In the genomic region with DNA sequence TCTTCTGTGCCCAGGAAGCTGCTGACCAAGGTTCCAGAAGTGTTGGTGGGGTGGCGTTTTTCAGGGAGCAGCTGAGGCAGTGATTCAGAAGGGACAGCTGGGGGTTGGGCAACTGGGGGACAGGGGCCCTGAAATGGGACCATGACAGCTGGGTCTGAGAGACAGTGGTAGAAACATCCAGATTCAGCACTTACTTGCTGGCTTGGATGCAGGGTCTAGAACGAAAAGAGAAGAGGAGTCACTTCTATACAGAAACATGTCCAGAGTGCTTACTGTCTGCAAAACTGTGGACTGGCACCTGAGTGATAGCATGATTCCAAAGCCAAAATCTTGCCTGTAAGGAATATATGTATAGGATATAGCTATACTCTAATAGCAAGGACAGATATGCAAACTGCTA, we compare ENCODE assay signal across 19 cellular contexts. TPM values are rescaled to one million over a fixed set of nuclear protein-coding genes. Genes with fewer than 3 reads are reported as not detected.
"Had no signal": no experiment of that assay in that cellular context is flagged by ENCODE, and none has a peak within 500 bp of the region (broad histone marks: within the 10 kb centered on the region; RNA-seq: fewer than 3 reads in every experiment).

No MANE protein-coding gene starts in this region.

RNA-seq across cellular contexts. Expression of a gene that starts 14.2 kb away (rescaled TPM):
- total RNA-seq: activated B cell treated with CpG ODN at 0.5 μM for 24 hours; activated CD4-positive, alpha-beta memory T cell treated with anti-CD3 and anti-CD28 coated beads for 36 hours; activated CD4-positive, alpha-beta T cell treated with anti-CD3 and anti-CD28 coated beads, Interleukin-2, amount 10 ng/mL, durations not matched to agents 24 days and 14 days; activated CD8-positive, alpha-beta memory T cell treated with anti-CD3 and anti-CD28 coated beads for 36 hours; activated CD8-positive, alpha-beta T cell treated with anti-CD3 and anti-CD28 coated beads for 36 hours; activated naive CD4-positive, alpha-beta T cell treated with anti-CD3 and anti-CD28 coated beads for 36 hours; activated naive CD4-positive, alpha-beta T cell treated with anti-CD3 and anti-CD28 coated beads, Interleukin-2, amount 50 U/mL, for 72 hours; activated naive CD8-positive, alpha-beta T cell treated with anti-CD3 and anti-CD28 coated beads for 36 hours; activated T-cell treated with anti-CD3 and anti-CD28 coated beads, Interleukin-2, amount 50 U/mL, for 4 hours; activated T-cell treated with anti-CD3 and anti-CD28 coated beads, Interleukin-2, amount 50 U/mL, for 72 hours; activated T-helper 1 cell treated with anti-CD3 and anti-CD28 coated beads, Interleukin-12 subunit alpha, Interleukin-12 subunit beta, Interleukin-2, Interleukin-4 antibody, amounts not matched to agents 30 ng/mL and 10 ng/mL and 1 ng/mL, durations not matched to agents 14 hours and 24 hours and 36 hours; activated T-helper 17 cell treated with anti-CD3 and anti-CD28 coated beads, Interleukin-2, amount 50 U/mL, for 72 hours; aorta; astrocyte; body of pancreas; breast epithelium; cardiac septum; cerebellum had no signal

RNA-seq across cellular contexts. Expression of a gene that starts 17.0 kb away (rescaled TPM):
- total RNA-seq: activated B cell treated with CpG ODN at 0.5 μM for 24 hours; activated CD4-positive, alpha-beta memory T cell treated with anti-CD3 and anti-CD28 coated beads for 36 hours; activated CD4-positive, alpha-beta T cell treated with anti-CD3 and anti-CD28 coated beads, Interleukin-2, amount 10 ng/mL, durations not matched to agents 24 days and 14 days; activated CD8-positive, alpha-beta memory T cell treated with anti-CD3 and anti-CD28 coated beads for 36 hours; activated CD8-positive, alpha-beta T cell treated with anti-CD3 and anti-CD28 coated beads for 36 hours; activated naive CD4-positive, alpha-beta T cell treated with anti-CD3 and anti-CD28 coated beads for 36 hours; activated naive CD4-positive, alpha-beta T cell treated with anti-CD3 and anti-CD28 coated beads, Interleukin-2, amount 50 U/mL, for 72 hours; activated naive CD8-positive, alpha-beta T cell treated with anti-CD3 and anti-CD28 coated beads for 36 hours; activated T-cell treated with anti-CD3 and anti-CD28 coated beads, Interleukin-2, amount 50 U/mL, for 4 hours; activated T-cell treated with anti-CD3 and anti-CD28 coated beads, Interleukin-2, amount 50 U/mL, for 72 hours; activated T-helper 1 cell treated with anti-CD3 and anti-CD28 coated beads, Interleukin-12 subunit alpha, Interleukin-12 subunit beta, Interleukin-2, Interleukin-4 antibody, amounts not matched to agents 30 ng/mL and 10 ng/mL and 1 ng/mL, durations not matched to agents 14 hours and 24 hours and 36 hours; activated T-helper 17 cell treated with anti-CD3 and anti-CD28 coated beads, Interleukin-2, amount 50 U/mL, for 72 hours; adrenal gland; aorta; astrocyte; body of pancreas; cardiac septum; cerebellum had no signal
- polyA plus RNA-seq: adrenal gland, aorta had no signal

RNA-seq across cellular contexts. Expression of a gene that starts 27.3 kb away (rescaled TPM):
- total RNA-seq: activated B cell treated with CpG ODN at 0.5 μM for 24 hours; activated CD4-positive, alpha-beta memory T cell treated with anti-CD3 and anti-CD28 coated beads for 36 hours; activated CD4-positive, alpha-beta T cell treated with anti-CD3 and anti-CD28 coated beads, Interleukin-2, amount 10 ng/mL, durations not matched to agents 24 days and 14 days; activated CD8-positive, alpha-beta memory T cell treated with anti-CD3 and anti-CD28 coated beads for 36 hours; activated CD8-positive, alpha-beta T cell treated with anti-CD3 and anti-CD28 coated beads for 36 hours; activated naive CD4-positive, alpha-beta T cell treated with anti-CD3 and anti-CD28 coated beads for 36 hours; activated naive CD4-positive, alpha-beta T cell treated with anti-CD3 and anti-CD28 coated beads, Interleukin-2, amount 50 U/mL, for 72 hours; activated naive CD8-positive, alpha-beta T cell treated with anti-CD3 and anti-CD28 coated beads for 36 hours; activated T-cell treated with anti-CD3 and anti-CD28 coated beads, Interleukin-2, amount 50 U/mL, for 4 hours; activated T-cell treated with anti-CD3 and anti-CD28 coated beads, Interleukin-2, amount 50 U/mL, for 72 hours; activated T-helper 1 cell treated with anti-CD3 and anti-CD28 coated beads, Interleukin-12 subunit alpha, Interleukin-12 subunit beta, Interleukin-2, Interleukin-4 antibody, amounts not matched to agents 30 ng/mL and 10 ng/mL and 1 ng/mL, durations not matched to agents 14 hours and 24 hours and 36 hours; activated T-helper 17 cell treated with anti-CD3 and anti-CD28 coated beads, Interleukin-2, amount 50 U/mL, for 72 hours; aorta; astrocyte; breast epithelium; cardiac septum; cerebellum had no signal
- polyA plus RNA-seq: adrenal gland, aorta had no signal

RNA-seq across cellular contexts. Expression of a gene that starts 32.3 kb away (rescaled TPM):
- total RNA-seq: activated B cell treated with CpG ODN at 0.5 μM for 24 hours; activated CD4-positive, alpha-beta memory T cell treated with anti-CD3 and anti-CD28 coated beads for 36 hours; activated CD4-positive, alpha-beta T cell treated with anti-CD3 and anti-CD28 coated beads, Interleukin-2, amount 10 ng/mL, durations not matched to agents 24 days and 14 days; activated CD8-positive, alpha-beta memory T cell treated with anti-CD3 and anti-CD28 coated beads for 36 hours; activated CD8-positive, alpha-beta T cell treated with anti-CD3 and anti-CD28 coated beads for 36 hours; activated naive CD4-positive, alpha-beta T cell treated with anti-CD3 and anti-CD28 coated beads for 36 hours; activated naive CD4-positive, alpha-beta T cell treated with anti-CD3 and anti-CD28 coated beads, Interleukin-2, amount 50 U/mL, for 72 hours; activated naive CD8-positive, alpha-beta T cell treated with anti-CD3 and anti-CD28 coated beads for 36 hours; activated T-cell treated with anti-CD3 and anti-CD28 coated beads, Interleukin-2, amount 50 U/mL, for 4 hours; activated T-cell treated with anti-CD3 and anti-CD28 coated beads, Interleukin-2, amount 50 U/mL, for 72 hours; activated T-helper 1 cell treated with anti-CD3 and anti-CD28 coated beads, Interleukin-12 subunit alpha, Interleukin-12 subunit beta, Interleukin-2, Interleukin-4 antibody, amounts not matched to agents 30 ng/mL and 10 ng/mL and 1 ng/mL, durations not matched to agents 14 hours and 24 hours and 36 hours; activated T-helper 17 cell treated with anti-CD3 and anti-CD28 coated beads, Interleukin-2, amount 50 U/mL, for 72 hours; adrenal gland; aorta; astrocyte; body of pancreas; breast epithelium; cardiac septum; cerebellum had no signal
- polyA plus RNA-seq: aorta had no signal

RNA-seq across cellular contexts. Expression of a gene that starts 33.1 kb away (rescaled TPM):
- total RNA-seq: activated B cell treated with CpG ODN at 0.5 μM for 24 hours; activated CD4-positive, alpha-beta memory T cell treated with anti-CD3 and anti-CD28 coated beads for 36 hours; activated CD4-positive, alpha-beta T cell treated with anti-CD3 and anti-CD28 coated beads, Interleukin-2, amount 10 ng/mL, durations not matched to agents 24 days and 14 days; activated CD8-positive, alpha-beta memory T cell treated with anti-CD3 and anti-CD28 coated beads for 36 hours; activated CD8-positive, alpha-beta T cell treated with anti-CD3 and anti-CD28 coated beads for 36 hours; activated naive CD4-positive, alpha-beta T cell treated with anti-CD3 and anti-CD28 coated beads for 36 hours; activated naive CD4-positive, alpha-beta T cell treated with anti-CD3 and anti-CD28 coated beads, Interleukin-2, amount 50 U/mL, for 72 hours; activated naive CD8-positive, alpha-beta T cell treated with anti-CD3 and anti-CD28 coated beads for 36 hours; activated T-cell treated with anti-CD3 and anti-CD28 coated beads, Interleukin-2, amount 50 U/mL, for 4 hours; activated T-cell treated with anti-CD3 and anti-CD28 coated beads, Interleukin-2, amount 50 U/mL, for 72 hours; activated T-helper 1 cell treated with anti-CD3 and anti-CD28 coated beads, Interleukin-12 subunit alpha, Interleukin-12 subunit beta, Interleukin-2, Interleukin-4 antibody, amounts not matched to agents 30 ng/mL and 10 ng/mL and 1 ng/mL, durations not matched to agents 14 hours and 24 hours and 36 hours; activated T-helper 17 cell treated with anti-CD3 and anti-CD28 coated beads, Interleukin-2, amount 50 U/mL, for 72 hours; aorta; astrocyte; body of pancreas; breast epithelium; cardiac septum; cerebellum had no signal
- polyA plus RNA-seq: adrenal gland, aorta had no signal
